12 cellular contexts compared by ENCODE assay signal in genomic region chr11:35593143-35593542, GRCh38. TPM values are rescaled to one million over a fixed set of nuclear protein-coding genes. Genes with fewer than 3 reads are reported as not detected.
DNase-seq lines count a peak whose midpoint lies in the region; ATAC-seq and TF ChIP-seq lines count a peak whose summit lies in the region.
"Had no signal": no experiment of that assay in that cellular context is flagged by ENCODE, and none has a peak within 500 bp of the region (broad histone marks: within the 10 kb centered on the region; RNA-seq: fewer than 3 reads in every experiment).

No MANE protein-coding gene starts in this region.

- no peak overlapping the region for H3K9ac ChIP-seq in HCT116 (ENCODE audit: low read length)

- DNase-seq in HCT116 (ENCODE audit: low read depth, low spot score) (no peak), SJCRH30 (peak; percentile 78 to 83), fibroblast of mammary gland (ENCODE audit: low read depth) (peak; percentile 87), stromal cell of bone marrow (ENCODE audit: low read depth) (peak; percentile 82), NOMO-1 treated with DMSO at 0.1 percent for 48 hours (lab: John Stamatoyannopoulos, UW; ENCODE audit: unreplicated experiment) (no peak)
- no peak for DNase-seq in stimulated activated naive B cell treated with anti-CD40 and anti-IgM and Interleukin-4, amounts not matched to agents 10 μg/mL and 1 μg/mL and 100 μg/mL, for 72 hours
- DNase-seq in activated T-cell treated with anti-CD3 and anti-CD28 coated beads, Interleukin-2, amount 50 U/mL, for 72 hours, result no peak
- DNase-seq: activated CD4-positive, alpha-beta T cell treated with anti-CD3 and anti-CD28 coated beads, Interleukin-2, amount 50 U/mL, for 1 hour; DND-41; KBM-7; NCI-H510A treated with DMSO at 0.1 percent for 48 hours had no signal

- 0 out of 2 replicates have a peak overlapping the region, but pooled peaks have one; percentile 12 for H3K4me2 ChIP-seq in HCT116 (ENCODE audit: low read length)

- POLR2A ChIA-PET in HCT116 (lab: Charles Lee), result no interaction called here

- H3K4me1 ChIP-seq in HCT116 (ENCODE audit: control insufficient read depth in 1 of 2, insufficient read depth in 2 of 2, low read length in 2 of 2) (peaks cover 0 to 5% of the 10 kb centered on the region in 2 experiments; a peak in 1 of 4 replicates), SJCRH30 (peaks cover 13% of the 10 kb centered on the region)

- peaks cover under 1 to 2% of the 10 kb centered on the region in 2 donors for H3K4me1 Mint-ChIP-seq in stimulated activated naive B cell treated with anti-CD40 and anti-IgM and Interleukin-4, amounts not matched to agents 10 μg/mL and 1 μg/mL and 100 μg/mL, for 72 hours
- H3K4me1 Mint-ChIP-seq in activated T-cell treated with anti-CD3 and anti-CD28 coated beads, Interleukin-2, amount 50 U/mL, for 72 hours (ENCODE audit: low read depth), result peaks cover 6% of the 10 kb centered on the region

- no peaks in the 10 kb centered on the region for H3K9me3 ChIP-seq in HCT116 (ENCODE audit: control insufficient read depth in 1 of 2, insufficient read depth in 1 of 2, low read depth in 1 of 2, low read length in 2 of 2)
- H3K9me3 ChIP-seq in SJCRH30 (replicated peaks), result 0 out of 2 replicates have a peak, but pooled peaks cover 2% of the 10 kb centered on the region

- H3K27ac ChIP-seq in HCT116 (ENCODE audit: low read depth, low read length) (no peak overlapping the region), SJCRH30 (no peak overlapping the region)

- no peak overlapping the region for H2AFZ ChIP-seq in HCT116 (ENCODE audit: low read depth, low read length, poor library complexity, severe bottlenecking)

- BruUV-seq in HCT116 (replicated peaks; lab: Mats Ljungman, UMichigan), result no TSS peak

- no peak for TF ChIP-seq CTCF in HCT116 (IDR thresholded peaks at IDR 0.05 in 2 of 3, conservative IDR thresholded peaks at IDR 0.05 in 1 of 3; ENCODE audit: borderline replicate concordance in 1 of 3, insufficient read depth in 1 of 3, low read depth in 2 of 3, low read length in 2 of 3)
- no peak for TF ChIP-seq CTCF in fibroblast of mammary gland (conservative IDR thresholded peaks at IDR 0.05; ENCODE audit: control insufficient read depth, insufficient read depth, low read depth, low read length)

- no peak for TF ChIP-seq POLR2A in HCT116 (IDR thresholded peaks at IDR 0.05; ENCODE audit: borderline replicate concordance, extremely low read depth, insufficient read depth, insufficient read length)

- H3K9me2 ChIP-seq in HCT116 (ENCODE audit: insufficient read depth), result no peaks in the 10 kb centered on the region

- no peak overlapping the region for H3K4me3 Mint-ChIP-seq in stimulated activated naive B cell treated with anti-CD40 and anti-IgM and Interleukin-4, amounts not matched to agents 10 μg/mL and 1 μg/mL and 100 μg/mL, for 72 hours
- no peak overlapping the region for H3K4me3 Mint-ChIP-seq in activated T-cell treated with anti-CD3 and anti-CD28 coated beads, Interleukin-2, amount 50 U/mL, for 72 hours

- no peak for TF ChIP-seq RAD21 in HCT116 (IDR thresholded peaks at IDR 0.05; ENCODE audit: low read depth)

- H3K27me3 Mint-ChIP-seq in stimulated activated naive B cell treated with anti-CD40 and anti-IgM and Interleukin-4, amounts not matched to agents 10 μg/mL and 1 μg/mL and 100 μg/mL, for 72 hours, result peaks cover 28 to 47% of the 10 kb centered on the region in 2 donors
- peaks cover 73% of the 10 kb centered on the region for H3K27me3 Mint-ChIP-seq in activated T-cell treated with anti-CD3 and anti-CD28 coated beads, Interleukin-2, amount 50 U/mL, for 72 hours (ENCODE audit: low read depth)

- no peaks in the 10 kb centered on the region for H3K36me3 Mint-ChIP-seq in stimulated activated naive B cell treated with anti-CD40 and anti-IgM and Interleukin-4, amounts not matched to agents 10 μg/mL and 1 μg/mL and 100 μg/mL, for 72 hours
- H3K36me3 Mint-ChIP-seq in activated T-cell treated with anti-CD3 and anti-CD28 coated beads, Interleukin-2, amount 50 U/mL, for 72 hours (ENCODE audit: insufficient read depth in 2 of 2), result no peaks in the 10 kb centered on the region
- H3K36me3 Mint-ChIP-seq: activated naive CD4-positive, alpha-beta T cell treated with anti-CD3 and anti-CD28 coated beads, Interleukin-2, amount 50 U/mL, for 72 hours had no signal

- H3K27me3 ChIP-seq in HCT116 (ENCODE audit: insufficient read depth, low read length), result 0 out of 2 replicates have a peak, but pooled peaks cover 12% of the 10 kb centered on the region
- H3K27me3 ChIP-seq in SJCRH30, result no peaks in the 10 kb centered on the region

- H3K9me3 Mint-ChIP-seq in stimulated activated naive B cell treated with anti-CD40 and anti-IgM and Interleukin-4, amounts not matched to agents 10 μg/mL and 1 μg/mL and 100 μg/mL, for 72 hours, result peaks cover 0 to 5% of the 10 kb centered on the region in 2 donors
- no peaks in the 10 kb centered on the region for H3K9me3 Mint-ChIP-seq in activated T-cell treated with anti-CD3 and anti-CD28 coated beads, Interleukin-2, amount 50 U/mL, for 72 hours
- H3K9me3 Mint-ChIP-seq: activated naive CD4-positive, alpha-beta T cell treated with anti-CD3 and anti-CD28 coated beads, Interleukin-2, amount 50 U/mL, for 72 hours had no signal

- no peaks in the 10 kb centered on the region for H3K36me3 ChIP-seq in HCT116 (ENCODE audit: control insufficient read depth in 1 of 2, insufficient read depth in 2 of 2, low read length in 2 of 2)
- no peaks in the 10 kb centered on the region for H3K36me3 ChIP-seq in SJCRH30

- peak; percentile 63 for ATAC-seq in HCT116
- no peak for ATAC-seq in stimulated activated naive B cell treated with anti-CD40 and anti-IgM and Interleukin-4, amounts not matched to agents 10 μg/mL and 1 μg/mL and 100 μg/mL, for 72 hours (replicated peaks)
- ATAC-seq in activated T-cell treated with anti-CD3 and anti-CD28 coated beads, Interleukin-2, amount 50 U/mL, for 72 hours (replicated peaks in 1 of 2), result no peak
- ATAC-seq: activated naive CD4-positive, alpha-beta T cell treated with anti-CD3 and anti-CD28 coated beads, Interleukin-2, amount 50 U/mL, for 72 hours had no signal

- H4K20me1 ChIP-seq in HCT116 (ENCODE audit: insufficient read depth), result no peaks in the 10 kb centered on the region

- CTCF ChIA-PET in HCT116 (lab: Charles Lee), result no interaction called here

- H3K27ac Mint-ChIP-seq in stimulated activated naive B cell treated with anti-CD40 and anti-IgM and Interleukin-4, amounts not matched to agents 10 μg/mL and 1 μg/mL and 100 μg/mL, for 72 hours, result no peak overlapping the region
- no peak overlapping the region for H3K27ac Mint-ChIP-seq in activated T-cell treated with anti-CD3 and anti-CD28 coated beads, Interleukin-2, amount 50 U/mL, for 72 hours
- H3K27ac Mint-ChIP-seq: activated naive CD4-positive, alpha-beta T cell treated with anti-CD3 and anti-CD28 coated beads, Interleukin-2, amount 50 U/mL, for 72 hours had no signal

- RAD21 ChIA-PET in HCT116 (lab: Charles Lee; ENCODE audit: low non-redundant PET in 1 of 2, low total read pairs in 2 of 2, uncharacterized antibody in 2 of 2, unreplicated experiment in 2 of 2), result no interaction called here

- intact Hi-C loops in HCT116 (cut with micrococcal nuclease), result no loop called here

- H3K79me2 ChIP-seq in HCT116 (ENCODE audit: insufficient read depth, low read length), result no peaks in the 10 kb centered on the region

- no peak overlapping the region for H3K4me3 ChIP-seq in HCT116 (replicated peaks in 1 of 2; ENCODE audit: low read depth in 1 of 2, low read length in 2 of 2)
- no peak overlapping the region for H3K4me3 ChIP-seq in SJCRH30
- no peak overlapping the region for H3K4me3 ChIP-seq in fibroblast of mammary gland (ENCODE audit: control insufficient read depth, low read depth, low read length)

TF ChIP-seq in HCT116, 20 proteins besides CTCF, POLR2A, EP300 and RAD21:
- TF ChIP-seq ZBTB33 (IDR thresholded peaks at IDR 0.05; ENCODE audit: extremely low read depth, insufficient replicate concordance, low read length) (no peak), FOSL1 (IDR thresholded peaks at IDR 0.05; ENCODE audit: low read depth) (no peak), ELF1 (IDR thresholded peaks at IDR 0.05; ENCODE audit: borderline replicate concordance, low read depth) (no peak), ATF3 (IDR thresholded peaks at IDR 0.05) (no peak), SP1 (IDR thresholded peaks at IDR 0.05; ENCODE audit: low read depth) (no peak), SIN3A (IDR thresholded peaks at IDR 0.05; ENCODE audit: low read depth) (no peak)

RNA-seq across cellular contexts. Expression of gene FJX1, which starts 25.1 kb away (rescaled TPM):
- total RNA-seq in HCT116 (2021; ENCODE audit: unreplicated experiment), result 13.7 TPM
- polyA plus RNA-seq in HCT116 (2012), result 5.5 and 6.1 TPM in 2 replicates
- total RNA-seq in SJCRH30 (2014; rRNA removed; shearing (Covaris generic)), result 14.6 and 14.9 TPM in 2 replicates
- total RNA-seq in activated T-cell treated with anti-CD3 and anti-CD28 coated beads, Interleukin-2, amount 50 U/mL, for 72 hours, result under 1 TPM; 0.46 to 0.89 TPM

Comparison
In these comparisons a context has a peak if more than half of its experiments do, and no peak if none do; other contexts are left out.
1. DNase-seq: peak in SJCRH30 (2 of 2), fibroblast of mammary gland (single experiment) and stromal cell of bone marrow (single experiment); none in HCT116 (single experiment), NOMO-1 treated with DMSO at 0.1 percent for 48 hours (single experiment), stimulated activated naive B cell treated with anti-CD40 and anti-IgM and Interleukin-4, amounts not matched to agents 10 μg/mL and 1 μg/mL and 100 μg/mL, for 72 hours (single experiment) and activated T-cell treated with anti-CD3 and anti-CD28 coated beads, Interleukin-2, amount 50 U/mL, for 72 hours (0 of 2).